Comparison of ENCODE assay signal across 29 cellular contexts in the genomic region with DNA sequence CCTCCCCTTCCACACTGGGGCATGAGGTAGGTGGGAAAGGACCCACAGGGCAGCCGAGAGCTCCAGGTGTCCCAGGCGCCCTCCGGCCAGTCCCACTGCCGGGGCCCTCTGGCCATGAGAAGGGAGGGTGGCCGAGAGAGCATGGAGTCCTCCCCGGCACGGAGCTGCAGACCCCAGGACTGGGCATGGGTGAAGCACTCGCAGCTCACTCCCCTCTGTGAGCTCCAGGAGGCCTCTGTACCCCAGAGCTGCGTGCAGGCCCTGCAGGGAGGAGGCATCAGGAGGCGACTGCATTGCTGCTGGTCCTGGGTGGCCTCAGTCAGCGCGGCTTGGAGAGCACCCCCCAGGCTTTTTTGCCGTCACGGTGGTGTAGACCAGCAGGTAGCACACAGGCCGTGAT.
A peak's percentile ranks its signal among the peaks of the same experiment; 100 is the strongest.
DNase-seq lines count a peak whose midpoint lies in the region; ATAC-seq and TF ChIP-seq lines count a peak whose summit lies in the region.
"Had no signal": no experiment of that assay in that cellular context is flagged by ENCODE, and none has a peak within 500 bp of the region (broad histone marks: within the 10 kb centered on the region; RNA-seq: fewer than 3 reads in every experiment).

No MANE protein-coding gene starts in this region.

- no peak overlapping the region for H3K9ac ChIP-seq in neuronal stem cell (ENCODE audit: low read depth, low read length, poor library complexity)
- H3K9ac ChIP-seq: BLaER1; BLaER1 treated with 17β-estradiol and CSF1 and Interleukin-3, amounts not matched to agents 10 nM and 100 nM had no signal

- no peak overlapping the region for H2BK120ac ChIP-seq in neuronal stem cell (ENCODE audit: low read depth, low read length)

- H4K91ac ChIP-seq in neuronal stem cell (ENCODE audit: low read depth, low read length, poor library complexity), result no peak overlapping the region

- DNase-seq in neuronal stem cell (ENCODE audit: low spot score) (no peak), superior temporal gyrus (ENCODE audit: extremely low spot score) (no peak)
- DNase-seq: 8988T; ACHN; AML-193; BE2C; C1 segment of cervical spinal cord; Caco-2; Calu3; CD4-positive, alpha-beta memory T cell; CD4-positive, alpha-beta T cell; CD4-positive, CD25-positive, alpha-beta regulatory T cell; CD8-positive, alpha-beta memory T cell; CD8-positive, alpha-beta T cell; COR-L47; DMS 273 treated with DMSO at 0.1 percent for 48 hours; DMS153; DMS53; DMS79; DMS79 treated with DMSO at 0.1 percent for 48 hours; DND-41; EL had no signal

- no peak overlapping the region for H4K8ac ChIP-seq in neuronal stem cell (ENCODE audit: low read depth, low read length)

- WGBS in neuronal stem cell (ENCODE audit: extremely low coverage in 2 of 2, insufficient read length in 2 of 2, insufficient replicate concordance in 1 of 2), 2 donors, result no CpG with 5 or more reads among the region's 15 CpGs

- H2BK12ac ChIP-seq in neuronal stem cell (ENCODE audit: low read length), result no peak overlapping the region

- no peak for ATAC-seq in GM21737 (IDR thresholded peaks at IDR 0.05; ENCODE audit: unreplicated experiment)
- ATAC-seq: CD8-positive, alpha-beta T cell had no signal

- H3K79me1 ChIP-seq in neuronal stem cell (ENCODE audit: low read depth, low read length), result peaks cover 1% of the 10 kb centered on the region

- H3K4me3 ChIP-seq in HEK293 (ENCODE audit: low read depth, low read length) (no peak overlapping the region), neuronal stem cell (ENCODE audit: low read length in 2 of 2) (no peak overlapping the region)
- H3K4me3 ChIP-seq: A549; BLaER1; BLaER1 treated with 17β-estradiol and CSF1 and Interleukin-3, amounts not matched to agents 10 nM and 100 nM had no signal

- CTCF ChIA-PET in HEK293 (lab: Yijun Ruan, JAX), result no interaction called here

- no peak overlapping the region for H2AFZ ChIP-seq in neuronal stem cell (ENCODE audit: low read length)

- no peak overlapping the region for H3K23ac ChIP-seq in neuronal stem cell (ENCODE audit: low read depth, low read length, poor library complexity)

- H2BK5ac ChIP-seq in neuronal stem cell (ENCODE audit: low read length), result peak overlapping the region; percentile 49

- H3K4me1 ChIP-seq in HEK293 (ENCODE audit: control insufficient read depth, insufficient read depth, low read length), result no peaks in the 10 kb centered on the region
- H3K4me1 ChIP-seq in neuronal stem cell (ENCODE audit: control insufficient read depth in 2 of 2, insufficient read depth in 1 of 2, low read depth in 1 of 2, low read length in 2 of 2), result peaks cover 0 to 4% of the 10 kb centered on the region in 2 donors
- H3K4me1 ChIP-seq: A549, BE2C, Caco-2 had no signal

- TF ChIP-seq CTCF in HEK293 (tag by site-specific recombination; IDR thresholded peaks at IDR 0.05), result no peak

- H3K4me2 ChIP-seq in neuronal stem cell (ENCODE audit: insufficient read depth, low read length, poor library complexity, severe bottlenecking), result no peak overlapping the region
- H3K4me2 ChIP-seq: A549; BLaER1; BLaER1 treated with 17β-estradiol and CSF1 and Interleukin-3, amounts not matched to agents 10 nM and 100 nM had no signal

- H3K27ac ChIP-seq in HEK293 (ENCODE audit: extremely low read depth, low read depth, low read length) (no peak overlapping the region), neuronal stem cell (replicated peaks; ENCODE audit: low read length) (no peak overlapping the region)
- H3K27ac ChIP-seq: 22Rv1; A549; BLaER1; BLaER1 treated with 17β-estradiol and CSF1 and Interleukin-3, amounts not matched to agents 10 nM and 100 nM; C4-2B had no signal

- peak overlapping the region; percentile 20 for H2AK5ac ChIP-seq in neuronal stem cell (ENCODE audit: low read depth, low read length)

- POLR2A ChIA-PET in HEK293 (lab: Yijun Ruan, JAX), result no interaction called here

- H3K36me3 ChIP-seq in HEK293 (ENCODE audit: control insufficient read depth in 2 of 2, insufficient read depth in 1 of 2, low read length in 2 of 2) (no peaks in the 10 kb centered on the region), neuronal stem cell (replicated peaks in 1 of 2; ENCODE audit: control insufficient read depth in 2 of 2, insufficient read depth in 2 of 2, low read length in 2 of 2) (no peaks in the 10 kb centered on the region)
- H3K36me3 ChIP-seq: BE2C; BLaER1; BLaER1 treated with 17β-estradiol and CSF1 and Interleukin-3, amounts not matched to agents 10 nM and 100 nM had no signal

- H3K14ac ChIP-seq in neuronal stem cell (ENCODE audit: low read length), result no peak overlapping the region

- H3K9me3 ChIP-seq in HEK293 (ENCODE audit: control insufficient read depth, insufficient read depth, low read depth, low read length) (no peaks in the 10 kb centered on the region), neuronal stem cell (replicated peaks in 1 of 2; ENCODE audit: control insufficient read depth in 2 of 2, insufficient read depth in 1 of 2, low read depth in 1 of 2, low read length in 2 of 2) (peaks cover 0 to 1% of the 10 kb centered on the region in 2 donors)
- H3K9me3 ChIP-seq: A549; BE2C; BLaER1; BLaER1 treated with 17β-estradiol and CSF1 and Interleukin-3, amounts not matched to agents 10 nM and 100 nM; Caco-2 had no signal

- peak overlapping the region; percentile 11 for H3K18ac ChIP-seq in neuronal stem cell (ENCODE audit: low read length)

- H3K27me3 ChIP-seq in neuronal stem cell (ENCODE audit: control insufficient read depth in 3 of 3, insufficient read depth in 3 of 3, low read depth in 1 of 3, low read length in 3 of 3), result peaks cover 0 to 93% (median 0%) of the 10 kb centered on the region in 3 experiments

- H2BK15ac ChIP-seq in neuronal stem cell (ENCODE audit: low read length), result peak overlapping the region; percentile 14

- no peak overlapping the region for H3K4ac ChIP-seq in neuronal stem cell (ENCODE audit: low read length)

TF ChIP-seq in HEK293, 187 proteins besides CTCF, POLR2A, EP300 and RAD21:
- TF ChIP-seq, protein P1, sequence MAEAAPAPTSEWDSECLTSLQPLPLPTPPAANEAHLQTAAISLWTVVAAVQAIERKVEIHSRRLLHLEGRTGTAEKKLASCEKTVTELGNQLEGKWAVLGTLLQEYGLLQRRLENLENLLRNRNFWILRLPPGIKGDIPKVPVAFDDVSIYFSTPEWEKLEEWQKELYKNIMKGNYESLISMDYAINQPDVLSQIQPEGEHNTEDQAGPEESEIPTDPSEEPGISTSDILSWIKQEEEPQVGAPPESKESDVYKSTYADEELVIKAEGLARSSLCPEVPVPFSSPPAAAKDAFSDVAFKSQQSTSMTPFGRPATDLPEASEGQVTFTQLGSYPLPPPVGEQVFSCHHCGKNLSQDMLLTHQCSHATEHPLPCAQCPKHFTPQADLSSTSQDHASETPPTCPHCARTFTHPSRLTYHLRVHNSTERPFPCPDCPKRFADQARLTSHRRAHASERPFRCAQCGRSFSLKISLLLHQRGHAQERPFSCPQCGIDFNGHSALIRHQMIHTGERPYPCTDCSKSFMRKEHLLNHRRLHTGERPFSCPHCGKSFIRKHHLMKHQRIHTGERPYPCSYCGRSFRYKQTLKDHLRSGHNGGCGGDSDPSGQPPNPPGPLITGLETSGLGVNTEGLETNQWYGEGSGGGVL (tag by site-specific recombination; IDR thresholded peaks at IDR 0.05), result no peak
- 0 out of 2 replicates have a peak, but pooled peaks have one; percentile 44 for TF ChIP-seq ZIC2 (tag by site-specific recombination; IDR thresholded peaks at IDR 0.05)
